10 cellular contexts compared by ENCODE assay signal in the genomic region with DNA sequence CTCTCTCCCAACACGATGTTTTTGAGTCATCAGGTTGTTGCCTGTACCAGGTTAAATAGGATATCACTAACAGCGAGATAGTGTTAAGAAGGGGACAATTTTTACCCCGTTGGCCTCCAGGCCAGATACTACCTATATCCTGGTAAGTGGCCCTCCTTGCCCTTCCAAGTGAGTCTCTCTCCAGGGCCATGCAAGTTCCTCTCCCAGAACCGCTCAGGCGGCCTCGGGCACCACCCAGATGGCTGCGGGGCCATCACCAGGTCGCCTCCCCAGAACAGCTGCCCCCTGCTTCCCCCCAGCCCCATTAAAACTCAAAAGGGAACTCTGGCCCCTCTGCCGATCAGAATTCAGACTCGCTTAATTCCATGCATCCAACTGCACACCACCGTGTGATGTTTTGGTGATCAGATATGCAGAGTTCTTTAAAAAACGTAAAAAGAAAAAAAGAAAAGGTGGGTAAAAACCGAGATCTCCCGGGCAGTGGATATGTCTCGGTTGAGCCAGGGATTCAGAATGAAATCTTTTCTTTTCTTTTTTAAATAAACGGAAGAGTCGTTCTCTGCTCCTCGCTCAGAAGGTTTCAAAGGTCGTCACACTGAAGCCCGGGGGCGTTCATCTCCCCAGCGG. TPM values are rescaled to one million over a fixed set of nuclear protein-coding genes. Genes with fewer than 3 reads are reported as not detected.
DNase-seq lines count a peak whose midpoint lies in the region; TF ChIP-seq lines count a peak whose summit lies in the region.
"Had no signal": no experiment of that assay in that cellular context is flagged by ENCODE, and none has a peak within 500 bp of the region (broad histone marks: within the 10 kb centered on the region; RNA-seq: fewer than 3 reads in every experiment).

No MANE protein-coding gene starts in this region.

- no peak for DNase-seq in activated CD4-positive, alpha-beta T cell treated with anti-CD3 and anti-CD28 coated beads, Interleukin-2, amount 10 ng/mL, durations not matched to agents 24 days and 14 days
- DNase-seq in activated CD4-positive, alpha-beta T cell treated with anti-CD3 and anti-CD28 coated beads for 48 hours, result no peak
- DNase-seq in NT2/D1 (ENCODE audit: low read depth, low spot score) (no peak), smooth muscle cell (lab: John Stamatoyannopoulos, UW; ENCODE audit: unreplicated experiment) (no peak), HCEC 1CT (no peak), NCI-H524 treated with DMSO at 0.1 percent for 48 hours (lab: John Stamatoyannopoulos, UW) (no peak), ureter (ENCODE audit: low spot score) (no peak)
- DNase-seq: NCI-H2227 treated with DMSO at 0.1 percent for 48 hours had no signal

- peak overlapping the region; percentile 84 for H3K4me3 Mint-ChIP-seq in activated CD4-positive, alpha-beta T cell treated with anti-CD3 and anti-CD28 coated beads, Interleukin-2, amount 10 ng/mL, durations not matched to agents 24 days and 14 days

- peak overlapping the region; percentile 63 for H3K9ac ChIP-seq in NT2/D1 (ENCODE audit: insufficient read length, low read depth)
- no peak overlapping the region for H3K9ac ChIP-seq in smooth muscle cell (ENCODE audit: low read depth)

- H3K27me3 Mint-ChIP-seq in activated CD4-positive, alpha-beta T cell treated with anti-CD3 and anti-CD28 coated beads, Interleukin-2, amount 10 ng/mL, durations not matched to agents 24 days and 14 days, result peaks cover 65% of the 10 kb centered on the region

- peak overlapping the region; percentile 94 for H2AFZ ChIP-seq in smooth muscle cell (ENCODE audit: low read depth)

- peaks cover 39% of the 10 kb centered on the region for H3K36me3 ChIP-seq in NT2/D1 (ENCODE audit: insufficient read depth, insufficient read length, low read length)
- no peaks in the 10 kb centered on the region for H3K36me3 ChIP-seq in smooth muscle cell (ENCODE audit: low read depth)
- H3K36me3 ChIP-seq: prostate gland had no signal

- no peak overlapping the region for H3K27ac Mint-ChIP-seq in activated CD4-positive, alpha-beta T cell treated with anti-CD3 and anti-CD28 coated beads, Interleukin-2, amount 10 ng/mL, durations not matched to agents 24 days and 14 days

- 11% methylated on average over 20 of the region's 22 CpGs for WGBS in smooth muscle cell (ENCODE audit: low lambda C conversion rate)

- H3F3A ChIP-seq in smooth muscle cell (ENCODE audit: low read depth), result peaks cover 18% of the 10 kb centered on the region

- intact Hi-C loops in activated CD4-positive, alpha-beta T cell treated with anti-CD3 and anti-CD28 coated beads, Interleukin-2, amount 10 ng/mL, durations not matched to agents 24 days and 14 days (cut with micrococcal nuclease), result loop anchor here (5.0 kb wide), 1 partner anchor 66 kb away; no protein-coding TSS in a partner anchor

- H3K9me3 ChIP-seq in NT2/D1 (ENCODE audit: insufficient read depth, low read length) (peaks cover 35% of the 10 kb centered on the region; the same call in 1 of the 2 replicates), smooth muscle cell (replicated peaks; ENCODE audit: low read depth) (no peaks in the 10 kb centered on the region)
- H3K9me3 ChIP-seq: prostate gland had no signal

- H3K4me1 ChIP-seq in NT2/D1 (ENCODE audit: insufficient read depth, insufficient read length) (peaks cover 3% of the 10 kb centered on the region), smooth muscle cell (ENCODE audit: low read depth) (peaks cover 24% of the 10 kb centered on the region)

- peaks cover 14% of the 10 kb centered on the region for H3K4me1 Mint-ChIP-seq in activated CD4-positive, alpha-beta T cell treated with anti-CD3 and anti-CD28 coated beads, Interleukin-2, amount 10 ng/mL, durations not matched to agents 24 days and 14 days

- TF ChIP-seq CTCF in smooth muscle cell (IDR thresholded peaks at IDR 0.05; ENCODE audit: borderline replicate concordance, insufficient read depth, poor library complexity, severe bottlenecking), result no peak

- H3K4me3 ChIP-seq in NT2/D1 (ENCODE audit: insufficient read length, low read depth) (peak overlapping the region; percentile 36), iPS-11a (ENCODE audit: low read depth, low read length) (peak overlapping the region; percentile 38), smooth muscle cell (peak overlapping the region; percentile 64)

- no peaks in the 10 kb centered on the region for H3K79me2 ChIP-seq in smooth muscle cell (ENCODE audit: low read depth)

- H3K27ac ChIP-seq in smooth muscle cell (ENCODE audit: low read depth), result no peak overlapping the region
- H3K27ac ChIP-seq: prostate gland had no signal

- H3K36me3 Mint-ChIP-seq in activated CD4-positive, alpha-beta T cell treated with anti-CD3 and anti-CD28 coated beads, Interleukin-2, amount 10 ng/mL, durations not matched to agents 24 days and 14 days (ENCODE audit: low read depth), result peaks cover 5% of the 10 kb centered on the region

- H3K4me2 ChIP-seq in smooth muscle cell, result peak overlapping the region; percentile 98

- H4K20me1 ChIP-seq in smooth muscle cell (ENCODE audit: low read depth), result no peaks in the 10 kb centered on the region

- H3K9me3 Mint-ChIP-seq in activated CD4-positive, alpha-beta T cell treated with anti-CD3 and anti-CD28 coated beads, Interleukin-2, amount 10 ng/mL, durations not matched to agents 24 days and 14 days, result no peaks in the 10 kb centered on the region

- H3K27me3 ChIP-seq in NT2/D1 (ENCODE audit: insufficient read depth, insufficient read length) (no peaks in the 10 kb centered on the region), smooth muscle cell (ENCODE audit: low read depth) (peaks cover 35% of the 10 kb centered on the region)

RNA-seq across cellular contexts. Expression of a gene that starts 1.9 kb away (rescaled TPM):
- 0.05 and 0.07 TPM in 2 replicates for total RNA-seq in activated CD4-positive, alpha-beta T cell treated with anti-CD3 and anti-CD28 coated beads, Interleukin-2, amount 10 ng/mL, durations not matched to agents 24 days and 14 days
- total RNA-seq in smooth muscle cell, result 1.1 and 1.3 TPM in 2 replicates
- polyA plus RNA-seq in smooth muscle cell, result 0.19 and 0.47 TPM in 2 replicates
- total RNA-seq in ureter, result not detected
